Comparison of ENCODE assay signal across 10 cellular contexts in genomic region chr1:221837886-221838285, GRCh38.
A peak's percentile ranks its signal among the peaks of the same experiment; 100 is the strongest.
DNase-seq lines count a peak whose midpoint lies in the region; ATAC-seq and TF ChIP-seq lines count a peak whose summit lies in the region.
"Had no signal": no experiment of that assay in that cellular context is flagged by ENCODE, and none has a peak within 500 bp of the region (broad histone marks: within the 10 kb centered on the region; RNA-seq: fewer than 3 reads in every experiment).

No MANE protein-coding gene starts in this region.

- no peak for TF ChIP-seq EP300 in ovary (IDR thresholded peaks at IDR 0.05)

- intact Hi-C loops in ovary (cut with DNase I), result no loop called here

- peak overlapping the region; percentile 30 to 95 (median 92) for H3K27ac Mint-ChIP-seq in CD8-positive, alpha-beta memory T cell
- H3K27ac Mint-ChIP-seq in activated naive CD8-positive, alpha-beta T cell treated with anti-CD3 and anti-CD28 coated beads for 36 hours, result peak overlapping the region; percentile 84

- H3K36me3 Mint-ChIP-seq in CD8-positive, alpha-beta memory T cell, result no peaks in the 10 kb centered on the region
- H3K36me3 Mint-ChIP-seq in activated naive CD8-positive, alpha-beta T cell treated with anti-CD3 and anti-CD28 coated beads for 36 hours, result peaks cover 16% of the 10 kb centered on the region

- peaks cover 27 to 38% (median 28%) of the 10 kb centered on the region in 3 donors for H3K4me1 Mint-ChIP-seq in CD8-positive, alpha-beta memory T cell
- H3K4me1 Mint-ChIP-seq in activated naive CD8-positive, alpha-beta T cell treated with anti-CD3 and anti-CD28 coated beads for 36 hours, result peaks cover 39% of the 10 kb centered on the region

- H3K27me3 Mint-ChIP-seq in CD8-positive, alpha-beta memory T cell, result no peaks in the 10 kb centered on the region
- H3K27me3 Mint-ChIP-seq in activated naive CD8-positive, alpha-beta T cell treated with anti-CD3 and anti-CD28 coated beads for 36 hours, result peaks cover 16% of the 10 kb centered on the region

- WGBS in ovary, 3 donors, result 89 to 93% (median 92%) methylated on average over 8 of the region's 8 CpGs

- no peaks in the 10 kb centered on the region for H3K27me3 ChIP-seq in CD8-positive, alpha-beta memory T cell (ENCODE audit: insufficient read depth, low read length, poor library complexity, severe bottlenecking)
- no peaks in the 10 kb centered on the region for H3K27me3 ChIP-seq in ovary
- H3K27me3 ChIP-seq: gastrocnemius medialis had no signal

- no peak for TF ChIP-seq POLR2A in ovary (IDR thresholded peaks at IDR 0.05)

- H3K27ac ChIP-seq in CD8-positive, alpha-beta memory T cell (ENCODE audit: low read depth, low read length), result no peak overlapping the region
- no peak overlapping the region for H3K27ac ChIP-seq in ovary
- H3K27ac ChIP-seq: gastrocnemius medialis had no signal

- peak in 2 of 5 donors; percentile 20 to 62 for DNase-seq in CD8-positive, alpha-beta memory T cell
- peak; percentile 34 for DNase-seq in activated naive CD8-positive, alpha-beta T cell treated with anti-CD3 and anti-CD28 coated beads for 36 hours
- DNase-seq in cerebellar nuclear complex (lab: John Stamatoyannopoulos, UW) (no peak), HuH-7.5 (ENCODE audit: low spot score) (no peak), ovary (no peak), NCI-H2196 (lab: John Stamatoyannopoulos, UW; ENCODE audit: unreplicated experiment) (no peak)
- DNase-seq: DMS79, gastrocnemius medialis had no signal

- CTCF ChIA-PET in CD8-positive, alpha-beta memory T cell (lab: Charles Lee), result interaction anchor here (0.5 kb wide), 1 partner anchor 9 kb away, joined by 3 read pairs; no protein-coding TSS in a partner anchor

- H3K4me3 Mint-ChIP-seq in CD8-positive, alpha-beta memory T cell, result peak overlapping the region in 6 of 7 donors; percentile 59 to 83 (median 70)
- H3K4me3 Mint-ChIP-seq in activated naive CD8-positive, alpha-beta T cell treated with anti-CD3 and anti-CD28 coated beads for 36 hours, result peak overlapping the region; percentile 68

- POLR2A ChIA-PET in CD8-positive, alpha-beta memory T cell (lab: Charles Lee), result no interaction called here

- no peaks in the 10 kb centered on the region for H3K9me3 Mint-ChIP-seq in CD8-positive, alpha-beta memory T cell
- peaks cover 7% of the 10 kb centered on the region for H3K9me3 Mint-ChIP-seq in activated naive CD8-positive, alpha-beta T cell treated with anti-CD3 and anti-CD28 coated beads for 36 hours

- peaks cover 18% of the 10 kb centered on the region for H3K4me1 ChIP-seq in CD8-positive, alpha-beta memory T cell (ENCODE audit: insufficient read depth, low read length)
- no peaks in the 10 kb centered on the region for H3K4me1 ChIP-seq in ovary (ENCODE audit: insufficient read depth)
- H3K4me1 ChIP-seq: gastrocnemius medialis had no signal

- no peaks in the 10 kb centered on the region for H3K36me3 ChIP-seq in CD8-positive, alpha-beta memory T cell (ENCODE audit: insufficient read depth, low read length)
- H3K36me3 ChIP-seq in ovary, result no peaks in the 10 kb centered on the region
- H3K36me3 ChIP-seq: gastrocnemius medialis had no signal

- ATAC-seq in GM19372 (IDR thresholded peaks at IDR 0.05; ENCODE audit: low read depth, unreplicated experiment), result peak; percentile 33
- ATAC-seq in HG03460 (IDR thresholded peaks at IDR 0.05; ENCODE audit: unreplicated experiment), result peak; percentile 23
- ATAC-seq: gastrocnemius medialis had no signal

- no peaks in the 10 kb centered on the region for H3K9me3 ChIP-seq in CD8-positive, alpha-beta memory T cell (ENCODE audit: low read length)
- no peaks in the 10 kb centered on the region for H3K9me3 ChIP-seq in ovary
- H3K9me3 ChIP-seq: gastrocnemius medialis had no signal

- no peak for TF ChIP-seq CTCF in ovary (IDR thresholded peaks at IDR 0.05)

- H3K4me3 ChIP-seq in CD8-positive, alpha-beta memory T cell (ENCODE audit: low read length), result peak overlapping the region; percentile 16
- no peak overlapping the region for H3K4me3 ChIP-seq in ovary
- H3K4me3 ChIP-seq: gastrocnemius medialis had no signal
